Comparison of ENCODE assay signal across 12 cellular contexts in the genomic region with DNA sequence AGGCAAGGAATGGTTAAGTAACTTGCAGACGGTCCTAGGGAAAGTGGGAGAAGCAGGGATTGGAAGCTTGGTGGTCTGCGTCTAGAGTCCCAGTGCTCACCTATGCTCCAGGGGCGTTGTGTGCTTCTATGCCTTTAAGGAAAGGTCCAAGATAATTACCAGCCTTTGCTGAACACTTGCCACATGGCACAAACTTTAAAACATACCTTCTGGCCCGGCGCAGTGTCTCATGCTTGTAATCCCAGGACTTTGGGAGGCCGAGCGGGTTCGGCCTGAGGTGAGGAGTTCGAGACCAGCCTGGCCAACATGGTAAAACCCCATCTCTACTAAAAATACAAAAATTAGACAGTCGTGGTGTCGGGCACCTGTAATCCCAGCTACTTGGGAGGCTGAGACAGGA. TPM values are rescaled to one million over a fixed set of nuclear protein-coding genes. Genes with fewer than 3 reads are reported as not detected.
DNase-seq lines count a peak whose midpoint lies in the region; ATAC-seq, FAIRE-seq and TF ChIP-seq lines count a peak whose summit lies in the region.
"Had no signal": no experiment of that assay in that cellular context is flagged by ENCODE, and none has a peak within 500 bp of the region (broad histone marks: within the 10 kb centered on the region; RNA-seq: fewer than 3 reads in every experiment).

No MANE protein-coding gene starts in this region.

- H3K9me3 Mint-ChIP-seq in activated CD4-positive, alpha-beta T cell treated with anti-CD3 and anti-CD28 coated beads, Interleukin-2, amount 10 ng/mL, durations not matched to agents 24 days and 14 days: no peaks in the 10 kb centered on the region
- no peaks in the 10 kb centered on the region for H3K9me3 Mint-ChIP-seq in T-cell
- no peaks in the 10 kb centered on the region for H3K9me3 Mint-ChIP-seq in stimulated activated naive CD8-positive, alpha-beta T cell treated with anti-CD3 and anti-CD28 coated beads, Interleukin-15, amount 100 ng/mL, for 72 hours

- CTCF ChIA-PET in T-cell (lab: Charles Lee): no interaction called here

- no peak overlapping the region for H2AFZ ChIP-seq in keratinocyte (ENCODE audit: control insufficient read depth, low read length)

- no peak for DNase-seq in activated CD4-positive, alpha-beta T cell treated with anti-CD3 and anti-CD28 coated beads, Interleukin-2, amount 10 ng/mL, durations not matched to agents 24 days and 14 days
- DNase-seq in activated CD4-positive, alpha-beta T cell treated with anti-CD3 and anti-CD28 coated beads, Interleukin-2, amount 50 U/mL, for 48 hours: no peak
- DNase-seq in T-cell (no peak), keratinocyte (ENCODE audit: low read depth, low spot score) (no peak), SW 1271 (lab: John Stamatoyannopoulos, UW) (no peak), NCI-H446 (lab: John Stamatoyannopoulos, UW) (no peak)
- DNase-seq in stimulated activated naive CD8-positive, alpha-beta T cell treated with anti-CD3 and anti-CD28 coated beads, Interleukin-15, amount 100 ng/mL, for 72 hours: no peak
- DNase-seq: NCI-H1694 had no signal

- ATAC-seq in T-cell (replicated peaks in 1 of 4): no peak
- no peak for ATAC-seq in stimulated activated naive CD8-positive, alpha-beta T cell treated with anti-CD3 and anti-CD28 coated beads, Interleukin-15, amount 100 ng/mL, for 72 hours
- ATAC-seq in GM21526 (IDR thresholded peaks at IDR 0.05; ENCODE audit: low FRiP score, unreplicated experiment): no peak

- dilution Hi-C loops in keratinocyte (cut with MboI; ENCODE audit: extremely low pct_ligation_motif_present, low sequenced_read_pairs): no loop called here

- peaks cover 36% of the 10 kb centered on the region for H3K4me1 ChIP-seq in keratinocyte (ENCODE audit: control insufficient read depth, extremely low read depth, insufficient read depth, low read length)

- no peaks in the 10 kb centered on the region for H3K27me3 ChIP-seq in keratinocyte (ENCODE audit: control insufficient read depth, extremely low read depth, insufficient read depth, low read length)

- peaks cover 62% of the 10 kb centered on the region for H3K79me2 ChIP-seq in keratinocyte (ENCODE audit: control insufficient read depth, insufficient read depth, low read length)

- H3K4me1 Mint-ChIP-seq in activated CD4-positive, alpha-beta T cell treated with anti-CD3 and anti-CD28 coated beads, Interleukin-2, amount 10 ng/mL, durations not matched to agents 24 days and 14 days: peaks cover 47% of the 10 kb centered on the region
- H3K4me1 Mint-ChIP-seq in T-cell: peaks cover 62 to 72% (median 65%) of the 10 kb centered on the region in 3 donors
- peaks cover 80% of the 10 kb centered on the region for H3K4me1 Mint-ChIP-seq in stimulated activated naive CD8-positive, alpha-beta T cell treated with anti-CD3 and anti-CD28 coated beads, Interleukin-15, amount 100 ng/mL, for 72 hours

- H3K4me2 ChIP-seq in keratinocyte (ENCODE audit: control insufficient read depth, extremely low read depth, insufficient read depth, low read depth, low read length): peak overlapping the region; percentile 79

- peak overlapping the region; percentile 19 for H3K9ac ChIP-seq in keratinocyte (ENCODE audit: control insufficient read depth, extremely low read depth, insufficient read depth, low read length)

- H3K36me3 ChIP-seq in keratinocyte (ENCODE audit: control insufficient read depth in 2 of 2, extremely low read depth in 1 of 2, insufficient read depth in 2 of 2, low read length in 2 of 2): peaks cover 8 to 16% of the 10 kb centered on the region in 2 experiments

- no peaks in the 10 kb centered on the region for H3K9me3 ChIP-seq in keratinocyte (ENCODE audit: control insufficient read depth, low read depth, low read length)

- FAIRE-seq in keratinocyte (lab: Jason Lieb, UNC): no peak
- FAIRE-seq: frontal cortex had no signal

- H3K4me3 ChIP-seq in keratinocyte (ENCODE audit: control insufficient read depth in 2 of 3, extremely low read depth in 1 of 3, insufficient read depth in 2 of 3, low read depth in 1 of 3, low read length in 3 of 3): no peak overlapping the region
- H3K4me3 ChIP-seq: lung had no signal

- H3K4me3 Mint-ChIP-seq in activated CD4-positive, alpha-beta T cell treated with anti-CD3 and anti-CD28 coated beads, Interleukin-2, amount 10 ng/mL, durations not matched to agents 24 days and 14 days: peak overlapping the region; percentile 91
- H3K4me3 Mint-ChIP-seq in T-cell: peak overlapping the region; percentile 37 to 93 (median 85)
- H3K4me3 Mint-ChIP-seq in stimulated activated naive CD8-positive, alpha-beta T cell treated with anti-CD3 and anti-CD28 coated beads, Interleukin-15, amount 100 ng/mL, for 72 hours: peak overlapping the region; percentile 90 to 94

- H3K27ac Mint-ChIP-seq in activated CD4-positive, alpha-beta T cell treated with anti-CD3 and anti-CD28 coated beads, Interleukin-2, amount 10 ng/mL, durations not matched to agents 24 days and 14 days: peak overlapping the region; percentile 60
- peak overlapping the region; percentile 93 to 94 for H3K27ac Mint-ChIP-seq in T-cell
- H3K27ac Mint-ChIP-seq in stimulated activated naive CD8-positive, alpha-beta T cell treated with anti-CD3 and anti-CD28 coated beads, Interleukin-15, amount 100 ng/mL, for 72 hours: peak overlapping the region in 1 of 2 donors; percentile 90

- peaks cover 32% of the 10 kb centered on the region for H3K36me3 Mint-ChIP-seq in activated CD4-positive, alpha-beta T cell treated with anti-CD3 and anti-CD28 coated beads, Interleukin-2, amount 10 ng/mL, durations not matched to agents 24 days and 14 days (ENCODE audit: low read depth)
- H3K36me3 Mint-ChIP-seq in T-cell: peaks cover 13% of the 10 kb centered on the region

- H3K27ac ChIP-seq in keratinocyte (ENCODE audit: control insufficient read depth, insufficient read depth, low read length): peak overlapping the region; percentile 7

- POLR2A ChIA-PET in T-cell (lab: Charles Lee): no interaction called here

- H3K27me3 Mint-ChIP-seq in activated CD4-positive, alpha-beta T cell treated with anti-CD3 and anti-CD28 coated beads, Interleukin-2, amount 10 ng/mL, durations not matched to agents 24 days and 14 days: no peaks in the 10 kb centered on the region
- no peaks in the 10 kb centered on the region for H3K27me3 Mint-ChIP-seq in T-cell
- no peaks in the 10 kb centered on the region for H3K27me3 Mint-ChIP-seq in stimulated activated naive CD8-positive, alpha-beta T cell treated with anti-CD3 and anti-CD28 coated beads, Interleukin-15, amount 100 ng/mL, for 72 hours

- intact Hi-C loops in activated CD4-positive, alpha-beta T cell treated with anti-CD3 and anti-CD28 coated beads, Interleukin-2, amount 10 ng/mL, durations not matched to agents 24 days and 14 days (cut with micrococcal nuclease): loop anchor here (5.0 kb wide), 3 partner anchors 60 to 530 kb away; a partner anchor contains a TSS

- peaks cover 7% of the 10 kb centered on the region for H4K20me1 ChIP-seq in keratinocyte (ENCODE audit: control insufficient read depth, extremely low read depth, insufficient read depth, low read length)

- no peak for TF ChIP-seq CTCF in keratinocyte (optimal IDR thresholded peaks at IDR 0.05 in 1 of 3, IDR thresholded peaks at IDR 0.05 in 1 of 3, conservative IDR thresholded peaks at IDR 0.05 in 1 of 3; ENCODE audit: extremely low read depth in 1 of 3, insufficient read depth in 2 of 3, low read length in 3 of 3)

- peaks cover 8% of the 10 kb centered on the region for H3K9me1 ChIP-seq in keratinocyte (ENCODE audit: control insufficient read depth, extremely low read depth, insufficient read depth, low read length)

RNA-seq across cellular contexts. Expression of a gene that starts 2.3 kb away (rescaled TPM):
- total RNA-seq in activated CD4-positive, alpha-beta T cell treated with anti-CD3 and anti-CD28 coated beads, Interleukin-2, amount 10 ng/mL, durations not matched to agents 24 days and 14 days: 75.4 and 85.3 TPM in 2 replicates
- 10 to 100 TPM; 66.5 to 83.8 (median 81.0) TPM for total RNA-seq in T-cell
- 38.5 to 41.9 TPM (median 38.7 TPM) in 3 replicates for polyA plus RNA-seq in keratinocyte
- 25.1 TPM for polyA plus RNA-seq in keratinocyte (2011; ENCODE audit: low read depth)
- 35.2 and 37.0 TPM in 2 replicates for polyA plus RNA-seq in keratinocyte (2011; cell fraction: cytosol; rRNA removed)
- 53.9 and 59.9 TPM in 2 replicates for polyA plus RNA-seq in keratinocyte (2011; cell fraction: nucleus; rRNA removed)
- 38.2 and 44.5 TPM in 2 replicates for polyA plus RNA-seq in keratinocyte (2012; ENCODE audit: low replicate concordance)
- 33.9 to 36.7 TPM (median 34.8 TPM) in 3 replicates for polyA minus RNA-seq in keratinocyte
- polyA minus RNA-seq in keratinocyte (2011; cell fraction: cytosol; rRNA and poly(A)+ RNA removed): 19.0 TPM
- polyA minus RNA-seq in keratinocyte (2011; cell fraction: nucleus; rRNA and poly(A)+ RNA removed): 22.8 and 31.6 TPM in 2 replicates

RNA-seq across cellular contexts. Expression of a gene that starts 28.1 kb away (rescaled TPM):
- total RNA-seq in activated CD4-positive, alpha-beta T cell treated with anti-CD3 and anti-CD28 coated beads, Interleukin-2, amount 10 ng/mL, durations not matched to agents 24 days and 14 days: 0.98 and 1.2 TPM in 2 replicates
- 1 to 10 TPM in 4 of 5 donors, under 1 TPM in 1; 0.79 to 5.0 (median 1.8) TPM for total RNA-seq in T-cell
- not detected in 3 replicates for polyA plus RNA-seq in keratinocyte
- polyA plus RNA-seq in keratinocyte (2011; ENCODE audit: low read depth): 0.46 TPM
- 0.14 TPM in 1 of 2 replicates, not detected in the other for polyA plus RNA-seq in keratinocyte (2011; cell fraction: cytosol; rRNA removed)
- 0.22 and 0.28 TPM in 2 replicates for polyA plus RNA-seq in keratinocyte (2011; cell fraction: nucleus; rRNA removed)
- polyA plus RNA-seq in keratinocyte (2012; ENCODE audit: low replicate concordance): not detected in 2 replicates
- polyA minus RNA-seq in keratinocyte: 0.33 to 2.7 TPM in 2 of 3 replicates, not detected in the other
- not detected for polyA minus RNA-seq in keratinocyte (2011; cell fraction: cytosol; rRNA and poly(A)+ RNA removed)
- 0.63 TPM in 1 of 2 replicates, not detected in the other for polyA minus RNA-seq in keratinocyte (2011; cell fraction: nucleus; rRNA and poly(A)+ RNA removed)
- total RNA-seq: RPMI7951 had no signal

RNA-seq across cellular contexts. Expression of a gene that starts 36.9 kb away (rescaled TPM):
- total RNA-seq in activated CD4-positive, alpha-beta T cell treated with anti-CD3 and anti-CD28 coated beads, Interleukin-2, amount 10 ng/mL, durations not matched to agents 24 days and 14 days: 76.2 and 77.0 TPM in 2 replicates
- 10 to 100 TPM; 40.8 to 58.6 (median 51.0) TPM for total RNA-seq in T-cell
- 92.3 to 130 TPM (median 102 TPM) in 3 replicates for polyA plus RNA-seq in keratinocyte
- polyA plus RNA-seq in keratinocyte (2011; ENCODE audit: low read depth): 25.3 TPM
- 97.1 and 168 TPM in 2 replicates for polyA plus RNA-seq in keratinocyte (2011; cell fraction: cytosol; rRNA removed)
- 81.0 and 113 TPM in 2 replicates for polyA plus RNA-seq in keratinocyte (2011; cell fraction: nucleus; rRNA removed)
- 103 and 190 TPM in 2 replicates for polyA plus RNA-seq in keratinocyte (2012; ENCODE audit: low replicate concordance)
- 105 to 302 TPM (median 113 TPM) in 3 replicates for polyA minus RNA-seq in keratinocyte
- 191 TPM for polyA minus RNA-seq in keratinocyte (2011; cell fraction: cytosol; rRNA and poly(A)+ RNA removed)
- polyA minus RNA-seq in keratinocyte (2011; cell fraction: nucleus; rRNA and poly(A)+ RNA removed): 57.7 and 69.0 TPM in 2 replicates

RNA-seq across cellular contexts. Expression of a gene that starts 58.6 kb away (rescaled TPM):
- 2.2 and 2.3 TPM in 2 replicates for total RNA-seq in activated CD4-positive, alpha-beta T cell treated with anti-CD3 and anti-CD28 coated beads, Interleukin-2, amount 10 ng/mL, durations not matched to agents 24 days and 14 days
- 1 to 10 TPM in 3 of 5 donors, under 1 TPM in 2; 0.70 to 1.6 (median 1.0) TPM for total RNA-seq in T-cell
- polyA plus RNA-seq in keratinocyte: 1.5 to 4.6 TPM (median 2.5 TPM) in 3 replicates
- polyA plus RNA-seq in keratinocyte (2011; ENCODE audit: low read depth): 0.61 TPM
- 1.9 and 2.9 TPM in 2 replicates for polyA plus RNA-seq in keratinocyte (2011; cell fraction: cytosol; rRNA removed)
- 1.9 and 2.7 TPM in 2 replicates for polyA plus RNA-seq in keratinocyte (2011; cell fraction: nucleus; rRNA removed)
- 0.72 and 1.2 TPM in 2 replicates for polyA plus RNA-seq in keratinocyte (2012; ENCODE audit: low replicate concordance)
- 1.8 to 2.6 TPM in 2 of 3 replicates, not detected in the other for polyA minus RNA-seq in keratinocyte
- polyA minus RNA-seq in keratinocyte (2011; cell fraction: cytosol; rRNA and poly(A)+ RNA removed): not detected
- 1.2 and 2.2 TPM in 2 replicates for polyA minus RNA-seq in keratinocyte (2011; cell fraction: nucleus; rRNA and poly(A)+ RNA removed)
